ENCODE assay signal across 8 cellular contexts in genomic region chr13:78658630-78659449, GRCh38. TPM values are rescaled to one million over a fixed set of nuclear protein-coding genes. Genes with fewer than 3 reads are reported as not detected.
DNase-seq lines count a peak whose midpoint lies in the region; ATAC-seq and TF ChIP-seq lines count a peak whose summit lies in the region.

Gene OBI1 (minus strand): TSS chr13:78659155. CDS start chr13:78659120, 35 bp downstream.

- H3K9me3 ChIP-seq in colonic mucosa: no peaks in the 10 kb centered on the region

- intact Hi-C loops in activated CD4-positive, alpha-beta T cell treated with anti-CD3 and anti-CD28 coated beads for 36 hours (cut with DNase I, micrococcal nuclease): loop anchor here (1.0 to 10.0 kb wide), 8 partner anchors 54 to 1332 kb away; partner anchors contain the start of genes RBM26 (in 2 of the 2), MYCBP2 (in 1 of the 2), POU4F1 (in 1 of the 2) and SLAIN1 (in 1 of the 2)
- intact Hi-C loops in colonic mucosa (cut with DNase I): loop anchor here (5.0 kb wide), 1 partner anchor 52 kb away; no protein-coding TSS in a partner anchor

- H3K27me3 Mint-ChIP-seq in activated CD4-positive, alpha-beta T cell treated with anti-CD3 and anti-CD28 coated beads for 36 hours: no peaks in the 10 kb centered on the region

- DNase-seq in AML-193 (lab: John Stamatoyannopoulos, UW) (peak; percentile 86 to 88), NCI-H446 treated with DMSO at 0.1 percent for 48 hours (lab: John Stamatoyannopoulos, UW) (peak; percentile 35), colonic mucosa (peak; percentile 96), kidney tubule cell (ENCODE audit: low spot score) (peak; percentile 90)
- DNase-seq in activated CD4-positive, alpha-beta T cell treated with anti-CD3 and anti-CD28 coated beads for 36 hours: peak; percentile 94
- DNase-seq in stimulated activated CD4-positive, alpha-beta T cell treated with anti-CD3 and anti-CD28 coated beads, Interleukin-1b, Interleukin-23, amount 100 ng/mL, for 1 hour (ENCODE audit: low read depth in 2 of 2): peak; percentile 60 to 83

- H3K27ac Mint-ChIP-seq in activated CD4-positive, alpha-beta T cell treated with anti-CD3 and anti-CD28 coated beads for 36 hours: peak within 1 kb of the TSS; percentile 97

- ATAC-seq in HG03378 (IDR thresholded peaks at IDR 0.05; ENCODE audit: unreplicated experiment): peak; percentile 70
- ATAC-seq in activated CD4-positive, alpha-beta T cell treated with anti-CD3 and anti-CD28 coated beads for 36 hours: peak; percentile 93

- peaks cover 15% of the 10 kb centered on the region for H3K36me3 Mint-ChIP-seq in activated CD4-positive, alpha-beta T cell treated with anti-CD3 and anti-CD28 coated beads for 36 hours (ENCODE audit: low read depth)

- POLR2A ChIA-PET in activated CD4-positive, alpha-beta T cell treated with anti-CD3 and anti-CD28 coated beads for 36 hours (lab: Charles Lee): no interaction called here

- H3K4me1 ChIP-seq in colonic mucosa: peaks cover 7% of the 10 kb centered on the region

- CTCF ChIA-PET in activated CD4-positive, alpha-beta T cell treated with anti-CD3 and anti-CD28 coated beads for 36 hours (lab: Charles Lee): no interaction called here

- peaks cover 33% of the 10 kb centered on the region for H3K4me1 Mint-ChIP-seq in activated CD4-positive, alpha-beta T cell treated with anti-CD3 and anti-CD28 coated beads for 36 hours

- no peaks in the 10 kb centered on the region for H3K36me3 ChIP-seq in colonic mucosa

- H3K4me3 ChIP-seq in colonic mucosa: peak within 1 kb of the TSS; percentile 94

- H3K4me3 Mint-ChIP-seq in activated CD4-positive, alpha-beta T cell treated with anti-CD3 and anti-CD28 coated beads for 36 hours: peak within 1 kb of the TSS; percentile 85

- peak within 1 kb of the TSS; percentile 48 for H3K27ac ChIP-seq in colonic mucosa

- H3K9me3 Mint-ChIP-seq in activated CD4-positive, alpha-beta T cell treated with anti-CD3 and anti-CD28 coated beads for 36 hours (ENCODE audit: low read depth): no peaks in the 10 kb centered on the region

- no peak for TF ChIP-seq CTCF in colonic mucosa (IDR thresholded peaks at IDR 0.05)

- H3K27me3 ChIP-seq in colonic mucosa: no peaks in the 10 kb centered on the region

- peak; percentile 85 for TF ChIP-seq POLR2A in GM19099 (IDR thresholded peaks at IDR 0.05; ENCODE audit: extremely low read depth, insufficient read length, low read depth)

- peak within 1 kb of the TSS; percentile 53 to 87 for H3K9ac ChIP-seq in colonic mucosa (ENCODE audit: low read depth in 2 of 2, low read length in 2 of 2)

RNA-seq across cellular contexts. Expression of gene OBI1, which starts in this region (rescaled TPM):
- 10 to 100 TPM; 20.5 to 20.6 TPM for total RNA-seq in activated CD4-positive, alpha-beta T cell treated with anti-CD3 and anti-CD28 coated beads for 36 hours
- 1 to 10 TPM; 6.8 to 8.0 TPM for total RNA-seq in colonic mucosa

Comparison
In these comparisons a context has a peak if more than half of its experiments do, and no peak if none do; other contexts are left out.
1. Peak in every context shown above with its lines: DNase-seq, ATAC-seq, H3K4me3 ChIP-seq and H3K27ac ChIP-seq.
2. DNase-seq: peak in every context shown above with its lines; median percentile 96 in colonic mucosa; 94 in activated CD4-positive, alpha-beta T cell treated with anti-CD3 and anti-CD28 coated beads for 36 hours; 90 in kidney tubule cell; 87 in AML-193; 72 in stimulated activated CD4-positive, alpha-beta T cell treated with anti-CD3 and anti-CD28 coated beads, Interleukin-1b, Interleukin-23, amount 100 ng/mL, for 1 hour; 35 in NCI-H446 treated with DMSO at 0.1 percent for 48 hours.